12 cellular contexts compared by ENCODE assay signal in the genomic region with DNA sequence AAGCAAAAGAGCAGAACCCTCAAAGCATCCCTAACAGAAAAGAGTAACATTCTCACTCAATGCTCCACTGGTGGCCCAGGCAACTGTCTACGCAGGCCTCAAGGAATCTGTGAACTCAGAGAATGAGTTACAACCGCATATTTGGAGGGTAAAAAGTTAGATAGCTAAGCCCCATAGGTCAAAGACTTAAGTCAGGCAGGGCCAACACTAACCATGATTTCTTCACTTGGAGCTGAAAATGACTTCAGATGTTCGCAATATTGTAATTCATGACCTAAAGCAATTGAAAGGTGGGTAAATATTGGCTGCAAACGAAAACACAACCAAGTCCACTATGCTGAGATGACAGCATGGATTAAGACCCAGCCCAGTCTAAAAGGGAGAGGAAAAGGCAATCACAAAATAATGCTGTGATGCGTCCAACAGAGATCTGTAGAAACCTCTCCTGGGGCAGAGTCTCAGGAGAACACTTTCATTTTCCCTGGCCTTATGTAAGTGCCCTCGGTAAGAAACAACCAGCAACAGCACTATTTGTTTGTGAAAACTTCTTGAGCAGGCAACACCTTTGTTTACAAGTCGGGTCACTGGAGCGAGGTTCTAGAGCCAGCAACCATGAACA.
DNase-seq lines count a peak whose midpoint lies in the region; ATAC-seq, FAIRE-seq and TF ChIP-seq lines count a peak whose summit lies in the region.
"Had no signal": no experiment of that assay in that cellular context is flagged by ENCODE, and none has a peak within 500 bp of the region (broad histone marks: within the 10 kb centered on the region; RNA-seq: fewer than 3 reads in every experiment).

No MANE protein-coding gene starts in this region.

- intact Hi-C loops in lower leg skin (cut with DNase I; ENCODE audit: low total_unique reads): no loop called here

- H3K4me3 ChIP-seq in cardiac fibroblast (replicated peaks in 1 of 2; ENCODE audit: low read depth in 2 of 2, low read length in 2 of 2): no peak overlapping the region
- peak overlapping the region; percentile 13 for H3K4me3 ChIP-seq in parathyroid adenoma (ENCODE audit: low read depth, low read length)
- no peak overlapping the region for H3K4me3 ChIP-seq in lower leg skin (ENCODE audit: low read depth, poor library complexity, severe bottlenecking)

- TF ChIP-seq POLR2A in lower leg skin (IDR thresholded peaks at IDR 0.05): no peak

- no peak for FAIRE-seq in urothelium cell line (lab: Jason Lieb, UNC)

- TF ChIP-seq CTCF in cardiac fibroblast (IDR thresholded peaks at IDR 0.05; ENCODE audit: low read depth, low read length) (no peak), parathyroid adenoma (IDR thresholded peaks at IDR 0.05) (no peak), lower leg skin (IDR thresholded peaks at IDR 0.05) (no peak)

- no peaks in the 10 kb centered on the region for H3K27me3 ChIP-seq in parathyroid adenoma (ENCODE audit: control insufficient read depth, insufficient read depth, low read length)

- no peak for ATAC-seq in GM21526 (IDR thresholded peaks at IDR 0.05; ENCODE audit: low FRiP score, unreplicated experiment)

- H3K9me3 ChIP-seq in parathyroid adenoma (ENCODE audit: control insufficient read depth, low read length): no peaks in the 10 kb centered on the region
- H3K9me3 ChIP-seq: Caco-2 had no signal

- DNase-seq in cardiac fibroblast (ENCODE audit: low read depth in 2 of 2) (peak; percentile 6 to 11), iris pigment epithelial cell (ENCODE audit: low read depth) (peak; percentile 54), urothelium cell line (ENCODE audit: low spot score) (peak; percentile 27), GM19240 (ENCODE audit: insufficient read length, low spot score) (no peak), lower leg skin (ENCODE audit: low spot score in 2 of 2) (no peak)
- DNase-seq: activated CD4-positive, alpha-beta T cell treated with anti-CD3 and anti-CD28 coated beads, Interleukin-2, amount 50 U/mL, for 1 hour; Kasumi-1; NCI-H2107; stimulated activated CD4-positive, alpha-beta T cell treated with anti-CD3 and anti-CD28 coated beads, Interleukin-4, amount 100 ng/mL, for 24 hours had no signal

- H3K9ac ChIP-seq in parathyroid adenoma: peak overlapping the region; percentile 6

- no peaks in the 10 kb centered on the region for H3K36me3 ChIP-seq in parathyroid adenoma (ENCODE audit: control insufficient read depth, insufficient read depth, low read length)

- H3K4me2 ChIP-seq in parathyroid adenoma (ENCODE audit: low read length): peak overlapping the region; percentile 48

- no peaks in the 10 kb centered on the region for H3K79me2 ChIP-seq in parathyroid adenoma

- 40 to 62% methylated on average over 8 of the region's 8 CpGs for WGBS in lower leg skin, 2 donors

- peaks cover 67% of the 10 kb centered on the region for H3K4me1 ChIP-seq in parathyroid adenoma
- H3K4me1 ChIP-seq: Caco-2 had no signal

- H3K27ac ChIP-seq in parathyroid adenoma: peak overlapping the region; percentile 97

- peak overlapping the region; percentile 36 for H2AFZ ChIP-seq in parathyroid adenoma

Comparison
In these comparisons a context has a peak if more than half of its experiments do, and no peak if none do; other contexts are left out.
1. DNase-seq: peak in cardiac fibroblast (2 of 2), iris pigment epithelial cell (single experiment) and urothelium cell line (single experiment); none in GM19240 (single experiment) and lower leg skin (0 of 2).